16 cellular contexts compared by ENCODE assay signal in the genomic region with DNA sequence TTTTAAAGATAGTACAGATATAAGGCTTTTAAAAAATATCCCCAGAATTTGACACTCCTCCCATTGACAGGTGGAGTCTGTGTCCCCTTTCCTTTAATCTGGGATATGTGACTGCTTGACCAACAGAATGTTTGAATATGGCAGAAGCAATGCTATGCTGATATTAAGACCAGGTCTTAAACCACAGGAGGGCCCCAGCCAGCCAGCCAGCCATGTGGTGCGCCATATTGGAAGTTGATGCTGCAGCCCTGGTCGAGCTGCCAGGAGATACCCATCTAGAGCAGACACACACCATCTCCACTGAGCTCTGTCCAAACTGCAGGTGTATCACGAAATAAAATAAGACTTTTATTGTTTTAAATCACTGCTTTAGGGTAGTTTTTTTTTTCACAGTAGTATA.
DNase-seq lines count a peak whose midpoint lies in the region; ATAC-seq lines count a peak whose summit lies in the region.
"Had no signal": no experiment of that assay in that cellular context is flagged by ENCODE, and none has a peak within 500 bp of the region (broad histone marks: within the 10 kb centered on the region; RNA-seq: fewer than 3 reads in every experiment).

No MANE protein-coding gene starts in this region.

- no peak for DNase-seq in activated naive CD8-positive, alpha-beta T cell treated with anti-CD3 and anti-CD28 coated beads, Interleukin-2, amount 10 ng/mL, durations not matched to agents 7 days and 5 days
- DNase-seq in activated naive CD8-positive, alpha-beta T cell treated with anti-CD3 and anti-CD28 coated beads for 36 hours = no peak
- DNase-seq in T-helper 17 cell = no peak
- no peak for DNase-seq in effector memory CD8-positive, alpha-beta T cell
- DNase-seq in stimulated activated naive B cell treated with anti-CD40 and anti-IgM and Interleukin-4, amounts not matched to agents 10 μg/mL and 1 μg/mL and 100 μg/mL, for 72 hours = no peak
- DNase-seq: CD8-positive, alpha-beta T cell; H7; NCI-H1417; NCI-H187; NCI-H2227 treated with DMSO at 0.1 percent for 48 hours; NCI-H524 treated with DMSO at 0.1 percent for 48 hours; Peyer's patch had no signal

- POLR2A ChIA-PET in activated naive CD8-positive, alpha-beta T cell treated with anti-CD3 and anti-CD28 coated beads, Interleukin-2, amount 10 ng/mL, durations not matched to agents 7 days and 5 days (lab: Charles Lee) = no interaction called here

- ATAC-seq in activated naive CD8-positive, alpha-beta T cell treated with anti-CD3 and anti-CD28 coated beads, Interleukin-2, amount 10 ng/mL, durations not matched to agents 7 days and 5 days (ENCODE audit: low read depth) = no peak
- ATAC-seq in T-helper 17 cell (no peak), GM21576 (IDR thresholded peaks at IDR 0.05; ENCODE audit: unreplicated experiment) (no peak), GM18861 (IDR thresholded peaks at IDR 0.05; ENCODE audit: unreplicated experiment) (no peak)
- no peak for ATAC-seq in effector memory CD8-positive, alpha-beta T cell (replicated peaks)
- ATAC-seq in stimulated activated naive B cell treated with anti-CD40 and anti-IgM and Interleukin-4, amounts not matched to agents 10 μg/mL and 1 μg/mL and 100 μg/mL, for 72 hours (replicated peaks) = no peak
- no peak for ATAC-seq in activated CD4-positive, CD25-positive, alpha-beta regulatory T cell treated with anti-CD3 and anti-CD28 coated beads, Interleukin-2, amount 50 U/mL, for 24 hours

- peaks cover 20% of the 10 kb centered on the region for H3K36me3 Mint-ChIP-seq in activated naive CD8-positive, alpha-beta T cell treated with anti-CD3 and anti-CD28 coated beads, Interleukin-2, amount 10 ng/mL, durations not matched to agents 7 days and 5 days
- H3K36me3 Mint-ChIP-seq in activated naive CD8-positive, alpha-beta T cell treated with anti-CD3 and anti-CD28 coated beads for 36 hours = peaks cover 9% of the 10 kb centered on the region
- peaks cover 2% of the 10 kb centered on the region for H3K36me3 Mint-ChIP-seq in T-helper 17 cell (ENCODE audit: low read depth)
- no peaks in the 10 kb centered on the region for H3K36me3 Mint-ChIP-seq in effector memory CD8-positive, alpha-beta T cell (ENCODE audit: insufficient read depth)
- H3K36me3 Mint-ChIP-seq in stimulated activated naive B cell treated with anti-CD40 and anti-IgM and Interleukin-4, amounts not matched to agents 10 μg/mL and 1 μg/mL and 100 μg/mL, for 72 hours = peaks cover 3 to 7% of the 10 kb centered on the region in 2 donors
- H3K36me3 Mint-ChIP-seq: CD8-positive, alpha-beta T cell had no signal

- H3K4me1 Mint-ChIP-seq in activated naive CD8-positive, alpha-beta T cell treated with anti-CD3 and anti-CD28 coated beads, Interleukin-2, amount 10 ng/mL, durations not matched to agents 7 days and 5 days = peaks cover 43% of the 10 kb centered on the region
- H3K4me1 Mint-ChIP-seq in activated naive CD8-positive, alpha-beta T cell treated with anti-CD3 and anti-CD28 coated beads for 36 hours = peaks cover 37% of the 10 kb centered on the region
- H3K4me1 Mint-ChIP-seq in T-helper 17 cell = peaks cover 23% of the 10 kb centered on the region
- peaks cover 30% of the 10 kb centered on the region in 2 donors for H3K4me1 Mint-ChIP-seq in effector memory CD8-positive, alpha-beta T cell (ENCODE audit: low read depth in 2 of 2)
- peaks cover 61 to 93% of the 10 kb centered on the region in 2 donors for H3K4me1 Mint-ChIP-seq in stimulated activated naive B cell treated with anti-CD40 and anti-IgM and Interleukin-4, amounts not matched to agents 10 μg/mL and 1 μg/mL and 100 μg/mL, for 72 hours

- no peaks in the 10 kb centered on the region for H3K9me3 ChIP-seq in T-helper 17 cell (ENCODE audit: control insufficient read depth, low read length, poor library complexity, severe bottlenecking)
- H3K9me3 ChIP-seq: Peyer's patch, SJSA1 had no signal

- H3K27ac Mint-ChIP-seq in activated naive CD8-positive, alpha-beta T cell treated with anti-CD3 and anti-CD28 coated beads, Interleukin-2, amount 10 ng/mL, durations not matched to agents 7 days and 5 days = peak overlapping the region; percentile 22
- H3K27ac Mint-ChIP-seq in activated naive CD8-positive, alpha-beta T cell treated with anti-CD3 and anti-CD28 coated beads for 36 hours = no peak overlapping the region
- H3K27ac Mint-ChIP-seq in T-helper 17 cell = peak overlapping the region; percentile 79
- H3K27ac Mint-ChIP-seq in effector memory CD8-positive, alpha-beta T cell = peak overlapping the region; percentile 90 to 92
- H3K27ac Mint-ChIP-seq in stimulated activated naive B cell treated with anti-CD40 and anti-IgM and Interleukin-4, amounts not matched to agents 10 μg/mL and 1 μg/mL and 100 μg/mL, for 72 hours = peak overlapping the region; percentile 59

- no peaks in the 10 kb centered on the region for H3K27me3 Mint-ChIP-seq in activated naive CD8-positive, alpha-beta T cell treated with anti-CD3 and anti-CD28 coated beads, Interleukin-2, amount 10 ng/mL, durations not matched to agents 7 days and 5 days
- no peaks in the 10 kb centered on the region for H3K27me3 Mint-ChIP-seq in activated naive CD8-positive, alpha-beta T cell treated with anti-CD3 and anti-CD28 coated beads for 36 hours
- H3K27me3 Mint-ChIP-seq in T-helper 17 cell = no peaks in the 10 kb centered on the region
- H3K27me3 Mint-ChIP-seq in effector memory CD8-positive, alpha-beta T cell = no peaks in the 10 kb centered on the region
- H3K27me3 Mint-ChIP-seq in stimulated activated naive B cell treated with anti-CD40 and anti-IgM and Interleukin-4, amounts not matched to agents 10 μg/mL and 1 μg/mL and 100 μg/mL, for 72 hours = no peaks in the 10 kb centered on the region

- peaks cover 8% of the 10 kb centered on the region for H3K9me3 Mint-ChIP-seq in activated naive CD8-positive, alpha-beta T cell treated with anti-CD3 and anti-CD28 coated beads, Interleukin-2, amount 10 ng/mL, durations not matched to agents 7 days and 5 days
- peaks cover 7% of the 10 kb centered on the region for H3K9me3 Mint-ChIP-seq in activated naive CD8-positive, alpha-beta T cell treated with anti-CD3 and anti-CD28 coated beads for 36 hours
- peaks cover 0 to 5% of the 10 kb centered on the region in 2 donors for H3K9me3 Mint-ChIP-seq in effector memory CD8-positive, alpha-beta T cell
- H3K9me3 Mint-ChIP-seq in stimulated activated naive B cell treated with anti-CD40 and anti-IgM and Interleukin-4, amounts not matched to agents 10 μg/mL and 1 μg/mL and 100 μg/mL, for 72 hours = peaks cover 4 to 8% of the 10 kb centered on the region in 2 donors

- H3K4me3 Mint-ChIP-seq in activated naive CD8-positive, alpha-beta T cell treated with anti-CD3 and anti-CD28 coated beads, Interleukin-2, amount 10 ng/mL, durations not matched to agents 7 days and 5 days = no peak overlapping the region
- no peak overlapping the region for H3K4me3 Mint-ChIP-seq in activated naive CD8-positive, alpha-beta T cell treated with anti-CD3 and anti-CD28 coated beads for 36 hours
- H3K4me3 Mint-ChIP-seq in T-helper 17 cell = no peak overlapping the region
- no peak overlapping the region for H3K4me3 Mint-ChIP-seq in effector memory CD8-positive, alpha-beta T cell
- H3K4me3 Mint-ChIP-seq in stimulated activated naive B cell treated with anti-CD40 and anti-IgM and Interleukin-4, amounts not matched to agents 10 μg/mL and 1 μg/mL and 100 μg/mL, for 72 hours = no peak overlapping the region
